In the genomic region with DNA sequence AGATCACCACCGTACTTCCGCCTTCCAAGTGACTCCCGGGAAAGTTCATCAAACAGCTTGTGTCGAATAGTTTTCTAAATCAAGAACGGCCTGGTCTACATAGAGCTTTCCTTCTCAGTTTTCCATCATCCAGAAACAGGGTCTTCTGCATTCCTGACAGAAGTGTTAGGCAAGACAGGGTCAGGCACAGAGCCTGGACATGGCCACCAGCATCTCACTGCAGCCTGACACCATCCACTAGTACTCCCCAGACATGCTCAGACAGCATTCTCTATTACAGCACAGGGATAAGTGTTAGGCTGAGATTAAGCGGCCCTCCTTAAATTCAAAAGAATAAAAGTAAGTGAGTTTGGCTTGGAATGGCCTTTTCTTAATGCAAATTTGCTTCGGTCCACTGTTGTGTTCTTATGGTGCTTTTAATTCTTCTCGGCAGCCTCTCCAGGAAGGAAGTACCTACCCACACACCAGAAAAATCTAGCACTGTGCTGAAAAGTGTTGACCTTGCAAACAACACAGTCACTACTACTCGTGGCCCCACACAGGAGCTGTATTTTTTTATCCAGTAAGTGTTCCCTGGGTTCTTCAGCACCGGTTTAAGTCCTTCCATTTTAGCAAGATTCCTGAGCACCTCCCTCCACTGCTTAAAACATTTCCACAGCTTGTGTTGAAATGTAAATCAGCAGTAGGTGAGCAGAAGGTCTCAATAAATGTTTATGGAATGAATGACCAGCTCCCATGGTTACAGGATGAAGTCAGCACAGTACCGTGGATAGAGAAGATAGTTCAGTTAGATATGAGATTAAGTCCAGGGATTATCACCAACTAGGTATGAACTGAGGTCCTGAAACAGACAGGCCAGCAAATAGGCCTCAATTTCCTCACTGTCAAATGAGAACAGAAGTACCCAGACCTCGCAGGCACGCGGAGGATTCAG, we compare ENCODE assay signal across 13 cellular contexts. TPM values are rescaled to one million over a fixed set of nuclear protein-coding genes. Genes with fewer than 3 reads are reported as not detected.
A peak's percentile ranks its signal among the peaks of the same experiment; 100 is the strongest.
DNase-seq lines count a peak whose midpoint lies in the region; ATAC-seq, FAIRE-seq and TF ChIP-seq lines count a peak whose summit lies in the region.
"Had no signal": no experiment of that assay in that cellular context is flagged by ENCODE, and none has a peak within 500 bp of the region (broad histone marks: within the 10 kb centered on the region; RNA-seq: fewer than 3 reads in every experiment).

No MANE protein-coding gene starts in this region.

- no peaks in the 10 kb centered on the region for H3K9me2 ChIP-seq in SK-N-SH

- TF ChIP-seq RAD21 in SK-N-SH (IDR thresholded peaks at IDR 0.05; ENCODE audit: low read length), result no peak

- CTCF ChIA-PET in SK-N-SH (lab: Yijun Ruan, JAX), result interaction anchor here (1.7 kb wide), 1 partner anchor 21 kb away, joined by 9 read pairs; no protein-coding TSS in a partner anchor

- 94% methylated on average over 14 of the region's 14 CpGs for WGBS in SK-N-SH (ENCODE audit: low lambda C conversion rate)

- no peaks in the 10 kb centered on the region for H3F3A ChIP-seq in SK-N-SH (replicated peaks; ENCODE audit: insufficient read depth)

- peak; percentile 90 for ATAC-seq in activated T-helper 17 cell treated with anti-CD3 and anti-CD28 coated beads, Interleukin-2, amount 50 U/mL, for 72 hours (replicated peaks)

- intact Hi-C loops in kidney (cut with DNase I), result no loop called here
- intact Hi-C loops in posterior cingulate gyrus (cut with DNase I), result no loop called here

- peaks cover 7 to 26% of the 10 kb centered on the region in 2 donors for H3K36me3 ChIP-seq in kidney (ENCODE audit: control insufficient read depth in 1 of 2, insufficient read depth in 2 of 2, low read length in 2 of 2)
- H3K36me3 ChIP-seq in stomach smooth muscle (ENCODE audit: control insufficient read depth in 2 of 2, insufficient read depth in 2 of 2, low read length in 2 of 2), result peaks cover 15 to 30% of the 10 kb centered on the region in 2 donors
- H3K36me3 ChIP-seq in SK-N-SH (replicated peaks in 1 of 2; ENCODE audit: control insufficient read depth in 1 of 2, insufficient read depth in 2 of 2, low read length in 1 of 2), result peaks cover 0 to 14% of the 10 kb centered on the region in 2 experiments

- H3K27me3 ChIP-seq in stomach smooth muscle (ENCODE audit: control insufficient read depth in 1 of 2, insufficient read depth in 2 of 2, low read length in 2 of 2) (no peaks in the 10 kb centered on the region), SK-N-SH (ENCODE audit: insufficient read depth) (no peaks in the 10 kb centered on the region)
- H3K27me3 ChIP-seq: neutrophil, tibial nerve had no signal

- H3K27ac ChIP-seq in kidney (ENCODE audit: low read depth in 2 of 2, low read length in 2 of 2) (peak overlapping the region; percentile 6 to 39), stomach smooth muscle (ENCODE audit: low read length) (peak overlapping the region; percentile 31), SK-N-SH (ENCODE audit: low read depth in 2 of 2, low read length in 1 of 2) (no peak overlapping the region)
- H3K27ac ChIP-seq: neutrophil, tibial nerve had no signal

- H3K36me3 Mint-ChIP-seq in activated naive CD4-positive, alpha-beta T cell treated with anti-CD3 and anti-CD28 coated beads, Interleukin-2, amount 50 U/mL, for 24 hours, result peaks cover 18% of the 10 kb centered on the region
- peaks cover 51% of the 10 kb centered on the region for H3K36me3 Mint-ChIP-seq in activated T-helper 17 cell treated with anti-CD3 and anti-CD28 coated beads, Interleukin-2, amount 50 U/mL, for 72 hours (ENCODE audit: low read depth)

- no peak for TF ChIP-seq CTCF in kidney (IDR thresholded peaks at IDR 0.05; ENCODE audit: borderline replicate concordance, extremely low read depth, insufficient read depth)
- no peak for TF ChIP-seq CTCF in SK-N-SH (IDR thresholded peaks at IDR 0.05)

- H3K4me1 Mint-ChIP-seq in activated naive CD4-positive, alpha-beta T cell treated with anti-CD3 and anti-CD28 coated beads, Interleukin-2, amount 50 U/mL, for 24 hours, result peaks cover 39% of the 10 kb centered on the region
- peaks cover 29% of the 10 kb centered on the region for H3K4me1 Mint-ChIP-seq in activated T-helper 17 cell treated with anti-CD3 and anti-CD28 coated beads, Interleukin-2, amount 50 U/mL, for 72 hours

- H3K9me3 Mint-ChIP-seq in activated naive CD4-positive, alpha-beta T cell treated with anti-CD3 and anti-CD28 coated beads, Interleukin-2, amount 50 U/mL, for 24 hours, result no peaks in the 10 kb centered on the region
- H3K9me3 Mint-ChIP-seq in activated T-helper 17 cell treated with anti-CD3 and anti-CD28 coated beads, Interleukin-2, amount 50 U/mL, for 72 hours, result no peaks in the 10 kb centered on the region

- no peak overlapping the region for H2AFZ ChIP-seq in SK-N-SH (ENCODE audit: low read depth)

- no peak for TF ChIP-seq EP300 in SK-N-SH (IDR thresholded peaks at IDR 0.05; ENCODE audit: borderline replicate concordance in 1 of 2, low read depth in 1 of 2, low read length in 1 of 2)

- H3K79me2 ChIP-seq in SK-N-SH (ENCODE audit: insufficient read depth), result no peaks in the 10 kb centered on the region

- H3K27ac Mint-ChIP-seq in activated naive CD4-positive, alpha-beta T cell treated with anti-CD3 and anti-CD28 coated beads, Interleukin-2, amount 50 U/mL, for 24 hours, result peak overlapping the region; percentile 60
- H3K27ac Mint-ChIP-seq in activated T-helper 17 cell treated with anti-CD3 and anti-CD28 coated beads, Interleukin-2, amount 50 U/mL, for 72 hours, result peak overlapping the region; percentile 39
- H3K27ac Mint-ChIP-seq: B cell had no signal

- POLR2A ChIA-PET in SK-N-SH (lab: Yijun Ruan, JAX), result no interaction called here

- H3K27me3 Mint-ChIP-seq in activated naive CD4-positive, alpha-beta T cell treated with anti-CD3 and anti-CD28 coated beads, Interleukin-2, amount 50 U/mL, for 24 hours, result no peaks in the 10 kb centered on the region
- no peaks in the 10 kb centered on the region for H3K27me3 Mint-ChIP-seq in activated T-helper 17 cell treated with anti-CD3 and anti-CD28 coated beads, Interleukin-2, amount 50 U/mL, for 72 hours
- H3K27me3 Mint-ChIP-seq: B cell had no signal

- peak overlapping the region; percentile 12 for H3K4me3 Mint-ChIP-seq in activated naive CD4-positive, alpha-beta T cell treated with anti-CD3 and anti-CD28 coated beads, Interleukin-2, amount 50 U/mL, for 24 hours
- H3K4me3 Mint-ChIP-seq in activated T-helper 17 cell treated with anti-CD3 and anti-CD28 coated beads, Interleukin-2, amount 50 U/mL, for 72 hours, result peak overlapping the region; percentile 51
- H3K4me3 Mint-ChIP-seq: B cell had no signal

- H4K20me1 ChIP-seq in SK-N-SH (ENCODE audit: insufficient read depth), result no peaks in the 10 kb centered on the region

- DNase-seq in activated naive CD4-positive, alpha-beta T cell (lab: John Stamatoyannopoulos, UW), result no peak
- DNase-seq in kidney (no peak), posterior cingulate gyrus (no peak), SK-N-SH (no peak)
- no peak for DNase-seq in effector CD4-positive, alpha-beta T cell
- DNase-seq: effector CD8-positive, alpha-beta T cell; stimulated activated CD4-positive, alpha-beta T cell treated with anti-CD3 and anti-CD28 coated beads, Interleukin-4, amount 100 ng/mL, for 1 hour had no signal

- H3K9ac ChIP-seq in kidney (ENCODE audit: low read length in 2 of 2), result no peak overlapping the region
- peak overlapping the region in 1 of 2 donors; percentile 29 for H3K9ac ChIP-seq in stomach smooth muscle (ENCODE audit: low read length in 2 of 2)
- no peak overlapping the region for H3K9ac ChIP-seq in SK-N-SH

- FAIRE-seq in kidney (lab: Jason Lieb, UNC), result no peak

- H3K4me1 ChIP-seq in kidney (ENCODE audit: control insufficient read depth in 1 of 2, insufficient read depth in 1 of 2, low read depth in 1 of 2, low read length in 2 of 2) (peaks cover 14 to 28% of the 10 kb centered on the region in 2 donors), stomach smooth muscle (ENCODE audit: control insufficient read depth, insufficient read depth, low read length) (peaks cover 10% of the 10 kb centered on the region), SK-N-SH (ENCODE audit: control insufficient read depth in 1 of 2, insufficient read depth in 2 of 2, low read depth in 1 of 2, low read length in 1 of 2) (no peaks in the 10 kb centered on the region)

- H3K4me2 ChIP-seq in SK-N-SH, result no peak overlapping the region

- H3K4me3 ChIP-seq in kidney (ENCODE audit: low read length in 2 of 2) (no peak overlapping the region), stomach smooth muscle (ENCODE audit: low read length in 2 of 2) (no peak overlapping the region), SK-N-SH (ENCODE audit: low read depth in 2 of 2, low read length in 1 of 2) (no peak overlapping the region)
- H3K4me3 ChIP-seq: tibial nerve had no signal

- no peaks in the 10 kb centered on the region for H3K9me3 ChIP-seq in kidney (ENCODE audit: control insufficient read depth in 1 of 2, low read length in 2 of 2)
- no peaks in the 10 kb centered on the region for H3K9me3 ChIP-seq in stomach smooth muscle (ENCODE audit: control insufficient read depth in 2 of 2, low read length in 2 of 2)
- H3K9me3 ChIP-seq in SK-N-SH, result no peaks in the 10 kb centered on the region
- H3K9me3 ChIP-seq: neutrophil, tibial nerve had no signal

TF ChIP-seq in SK-N-SH, 30 proteins besides CTCF, POLR2A, EP300 and RAD21 (continues in another document):
- no peak for TF ChIP-seq NRF1 (IDR thresholded peaks at IDR 0.05; ENCODE audit: low read depth, low read length)
- TF ChIP-seq RXRA (IDR thresholded peaks at IDR 0.05; ENCODE audit: borderline replicate concordance, low read depth), result no peak
- no peak for TF ChIP-seq FOXM1 (IDR thresholded peaks at IDR 0.05; ENCODE audit: low read depth)

RNA-seq across cellular contexts. Expression of gene SETD3, which starts 44.1 kb away (rescaled TPM):
- total RNA-seq in activated T-helper 17 cell treated with anti-CD3 and anti-CD28 coated beads, Interleukin-2, amount 50 U/mL, for 72 hours, result 10 to 100 TPM; 32.8 to 53.2 TPM
- total RNA-seq in kidney, result 85.6 TPM
- polyA plus RNA-seq in kidney (ENCODE audit: insufficient read depth, low read depth, low replicate concordance) (74.0 TPM), SK-N-SH (2012; rRNA removed) (19.1 and 22.7 TPM in 2 replicates)
- 24.4 and 28.7 TPM in 2 replicates for polyA plus RNA-seq in SK-N-SH (2012; cell fraction: cytosol; rRNA removed)
- 8.5 and 14.9 TPM in 2 replicates for polyA plus RNA-seq in SK-N-SH (2012; cell fraction: nucleus; rRNA removed)

RNA-seq across cellular contexts. Expression of gene CCNK, which starts 44.7 kb away (rescaled TPM):
- 10 to 100 TPM; 65.7 to 89.0 TPM for total RNA-seq in activated T-helper 17 cell treated with anti-CD3 and anti-CD28 coated beads, Interleukin-2, amount 50 U/mL, for 72 hours
- 40.6 TPM for total RNA-seq in kidney
- polyA plus RNA-seq in kidney (ENCODE audit: insufficient read depth, low read depth, low replicate concordance) (12.8 TPM), SK-N-SH (2012; rRNA removed) (9.0 and 14.6 TPM in 2 replicates)
- polyA plus RNA-seq in SK-N-SH (2012; cell fraction: cytosol; rRNA removed), result 18.4 and 19.4 TPM in 2 replicates
- polyA plus RNA-seq in SK-N-SH (2012; cell fraction: nucleus; rRNA removed), result 14.2 and 23.0 TPM in 2 replicates

Comparison
In these comparisons a context has a peak if more than half of its experiments do, and no peak if none do; other contexts are left out.
1. H3K27ac ChIP-seq: peak in kidney (2 of 2) and stomach smooth muscle (single experiment); none in SK-N-SH (0 of 2).